In the genomic region with DNA sequence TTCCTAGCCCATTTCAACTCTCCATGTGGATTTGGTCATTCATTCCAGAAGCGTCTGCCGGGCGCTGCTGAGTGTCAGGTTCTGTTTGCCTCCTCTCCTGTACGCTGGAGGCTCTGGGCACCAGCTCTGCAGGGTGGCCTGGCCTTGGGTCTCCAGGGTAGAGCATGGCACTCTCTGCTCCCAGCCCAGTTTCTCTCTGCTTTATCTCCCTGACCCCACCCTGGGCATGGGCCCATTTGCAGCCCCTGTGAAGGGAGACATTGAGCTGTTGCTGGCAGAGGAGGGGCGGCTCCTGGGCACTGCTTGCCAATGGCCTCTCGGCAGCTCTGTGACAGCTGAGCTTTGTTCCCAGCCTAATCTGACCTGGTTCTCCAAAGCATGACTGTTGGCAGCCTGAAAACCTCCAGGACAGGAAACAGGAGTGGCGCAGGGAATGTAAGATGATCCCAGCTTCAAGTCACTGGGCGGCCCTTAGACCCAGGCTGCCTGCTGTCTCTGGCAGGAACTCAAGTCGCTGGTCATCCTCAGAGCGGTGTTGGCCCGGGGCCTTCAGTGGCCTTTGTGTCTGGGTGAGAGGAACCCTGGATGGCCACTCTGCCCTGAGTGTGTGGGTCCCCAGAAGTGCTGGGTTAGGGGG, we compare ENCODE assay signal across 9 cellular contexts.
DNase-seq lines count a peak whose midpoint lies in the region; ATAC-seq and TF ChIP-seq lines count a peak whose summit lies in the region.
"Had no signal": no experiment of that assay in that cellular context is flagged by ENCODE, and none has a peak within 500 bp of the region (broad histone marks: within the 10 kb centered on the region; RNA-seq: fewer than 3 reads in every experiment).

No MANE protein-coding gene starts in this region.

- no peak overlapping the region for H3K4me3 Mint-ChIP-seq in effector memory CD8-positive, alpha-beta T cell
- H3K4me3 Mint-ChIP-seq: neural crest cell had no signal

- no peaks in the 10 kb centered on the region for H3K27me3 ChIP-seq in adrenal gland

- no peaks in the 10 kb centered on the region for H3K9me3 Mint-ChIP-seq in effector memory CD8-positive, alpha-beta T cell
- H3K9me3 Mint-ChIP-seq: neural crest cell had no signal

- no peak overlapping the region for H3K27ac Mint-ChIP-seq in effector memory CD8-positive, alpha-beta T cell

- peaks cover 21 to 39% of the 10 kb centered on the region in 2 donors for H3K4me1 ChIP-seq in adrenal gland (replicated peaks in 1 of 2)

- no peak for TF ChIP-seq CTCF in adrenal gland (IDR thresholded peaks at IDR 0.05)

- no peaks in the 10 kb centered on the region for H3K9me3 ChIP-seq in adrenal gland (replicated peaks in 1 of 3)

- ATAC-seq in effector memory CD8-positive, alpha-beta T cell (replicated peaks): no peak

- intact Hi-C loops in adrenal gland (cut with DNase I): no loop called here

- H3K4me3 ChIP-seq in adrenal gland: no peak overlapping the region

- H3K4me1 Mint-ChIP-seq in effector memory CD8-positive, alpha-beta T cell (ENCODE audit: low read depth in 2 of 2): no peaks in the 10 kb centered on the region
- H3K4me1 Mint-ChIP-seq: neural crest cell had no signal

- H3K36me3 ChIP-seq in adrenal gland (replicated peaks in 1 of 2): no peaks in the 10 kb centered on the region

- H3K27ac ChIP-seq in adrenal gland: peak overlapping the region; percentile 73 to 95 (median 93)
- peak overlapping the region; percentile 17 for H3K27ac ChIP-seq in temporal lobe (ENCODE audit: low read depth, low read length)

- H3K27me3 Mint-ChIP-seq in effector memory CD8-positive, alpha-beta T cell: peaks cover 15 to 42% of the 10 kb centered on the region in 2 donors

- peak in 1 of 2 donors; percentile 93 for TF ChIP-seq POLR2A in adrenal gland (IDR thresholded peaks at IDR 0.05)

- 22 to 52% (median 32%) methylated on average over 3 to 11 of the region's 11 CpGs for WGBS in adrenal gland, 4 donors

- H3K36me3 Mint-ChIP-seq in effector memory CD8-positive, alpha-beta T cell (ENCODE audit: insufficient read depth): peaks cover 1% of the 10 kb centered on the region

- DNase-seq in HT1080 (ENCODE audit: low read depth) (peak; percentile 94), adrenal gland (peak; percentile 81 to 97 (median 95)), islet precursor cell (peak; percentile 96), NOMO-1 treated with DMSO at 0.1 percent for 48 hours (lab: John Stamatoyannopoulos, UW; ENCODE audit: unreplicated experiment) (no peak), NCI-H2171 treated with DMSO at 0.1 percent for 48 hours (lab: John Stamatoyannopoulos, UW) (no peak)
- DNase-seq in effector memory CD8-positive, alpha-beta T cell: no peak
- DNase-seq in stimulated activated CD4-positive, alpha-beta T cell treated with anti-CD3 and anti-CD28 coated beads, Interleukin-4, amount 100 ng/mL, for 24 hours: no peak

Comparison
In these comparisons a context has a peak if more than half of its experiments do, and no peak if none do; other contexts are left out.
1. DNase-seq: peak in HT1080 (single experiment), adrenal gland (7 of 7) and islet precursor cell (single experiment); none in NOMO-1 treated with DMSO at 0.1 percent for 48 hours (single experiment), effector memory CD8-positive, alpha-beta T cell (0 of 3), stimulated activated CD4-positive, alpha-beta T cell treated with anti-CD3 and anti-CD28 coated beads, Interleukin-4, amount 100 ng/mL, for 24 hours (single experiment) and NCI-H2171 treated with DMSO at 0.1 percent for 48 hours (single experiment).